8 cellular contexts compared by ENCODE assay signal in the genomic region with DNA sequence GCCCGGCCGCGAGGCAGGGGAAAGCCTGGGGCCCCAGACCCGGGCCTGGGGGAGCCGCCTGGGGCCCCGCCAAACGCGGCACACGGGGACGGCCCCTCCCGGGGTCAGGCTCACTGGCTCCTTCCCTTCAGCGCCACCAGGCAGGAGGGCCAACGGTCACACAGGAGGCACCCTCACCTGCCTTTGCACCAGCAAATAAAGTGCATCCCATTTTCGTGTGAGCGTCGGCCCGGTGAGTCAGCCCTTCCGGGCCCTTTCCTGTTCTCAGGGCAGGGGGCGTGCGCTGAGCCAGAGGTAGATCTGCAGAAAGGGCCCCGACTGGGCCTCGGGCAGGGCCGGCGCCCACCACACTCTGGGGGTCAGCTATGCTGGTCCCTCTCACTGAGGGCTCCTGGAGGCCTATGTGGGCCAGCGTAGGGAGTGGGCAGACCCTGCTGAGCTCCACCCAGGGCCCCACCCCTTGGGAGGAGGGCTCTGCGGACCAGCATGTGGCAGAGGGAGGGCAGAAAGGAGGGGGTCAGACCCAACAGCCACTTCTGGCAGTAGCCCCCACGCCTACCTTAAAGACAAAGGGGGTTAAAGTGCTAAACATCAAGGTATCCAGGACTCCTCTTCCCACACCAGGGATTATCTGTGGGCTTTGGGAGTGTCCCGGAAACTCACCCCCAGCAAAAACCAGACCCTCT. TPM values are rescaled to one million over a fixed set of nuclear protein-coding genes. Genes with fewer than 3 reads are reported as not detected.
DNase-seq lines count a peak whose midpoint lies in the region; ATAC-seq, FAIRE-seq and TF ChIP-seq lines count a peak whose summit lies in the region.

No MANE protein-coding gene starts in this region.

- peaks cover 0 to 41% of the 10 kb centered on the region in 2 experiments; a peak in 1 of 3 replicates for H3K36me3 ChIP-seq in HEK293 (ENCODE audit: control insufficient read depth in 2 of 2, insufficient read depth in 1 of 2, low read length in 2 of 2)
- peaks cover 21 to 31% of the 10 kb centered on the region in 2 experiments; a peak in 4 of 5 replicates for H3K36me3 ChIP-seq in HepG2 (replicated peaks in 1 of 2; ENCODE audit: control insufficient read depth in 1 of 2, insufficient read depth in 2 of 2, low read length in 2 of 2)

- H3K27me3 ChIP-seq in HepG2 (ENCODE audit: control insufficient read depth in 1 of 2, insufficient read depth in 2 of 2, low read length in 2 of 2) = no peaks in the 10 kb centered on the region

- peak; percentile 93 for DNase-seq in DMS 273 (lab: John Stamatoyannopoulos, UW; ENCODE audit: unreplicated experiment)
- DNase-seq in NCI-H2171 treated with DMSO at 0.1 percent for 48 hours (lab: John Stamatoyannopoulos, UW) = peak; percentile 87
- DNase-seq in activated CD4-positive, alpha-beta T cell treated with anti-CD3 and anti-CD28 coated beads for 36 hours = peak; percentile 90
- peak; percentile 85 for DNase-seq in HepG2 (ENCODE audit: low spot score)
- DNase-seq in stimulated activated CD4-positive, alpha-beta T cell treated with anti-CD3 and anti-CD28 coated beads, TNF-alpha, amount 100 ng/mL, for 24 hours (ENCODE audit: low read depth in 3 of 3) = peak in 2 of 3 experiments; percentile 60 to 71
- DNase-seq in NCI-H128 (lab: John Stamatoyannopoulos, UW; ENCODE audit: unreplicated experiment) = no peak

- 4% methylated on average over 28 of the region's 28 CpGs for WGBS in HepG2 (ENCODE audit: low lambda C conversion rate)

- ATAC-seq in activated CD4-positive, alpha-beta T cell treated with anti-CD3 and anti-CD28 coated beads for 36 hours = peak; percentile 65
- peak; percentile 65 for ATAC-seq in HepG2

- BruUV-seq in HepG2 (replicated peaks; lab: Mats Ljungman, UMichigan) = no TSS peak

- TF ChIP-seq EP300 in HepG2 (IDR thresholded peaks at IDR 0.05; ENCODE audit: low read depth in 2 of 2, low read length in 2 of 2) = no peak; a peak in 1 of 4 replicates
- 0 out of 2 replicates have a peak, but pooled peaks have one; percentile 37 for TF ChIP-seq EP300 in HepG2 (CRISPR knock-in tag; IDR thresholded peaks at IDR 0.05; ENCODE audit: borderline replicate concordance)

- H3K4me1 ChIP-seq in HEK293 (ENCODE audit: control insufficient read depth, insufficient read depth, low read length) (peaks cover 4% of the 10 kb centered on the region; the same call in 1 of the 2 replicates), HepG2 (ENCODE audit: insufficient read depth, low read length) (peaks cover 55% of the 10 kb centered on the region)

- intact Hi-C loops in activated CD4-positive, alpha-beta T cell treated with anti-CD3 and anti-CD28 coated beads for 36 hours (cut with DNase I, micrococcal nuclease) = loop anchor here (1.0 to 5.0 kb wide), 6 partner anchors 11 to 420 kb away; partner anchors contain the start of genes PTK6 (in 2 of the 2), ARFRP1 (in 1 of the 2), DNAJC5 (in 1 of the 2) and GMEB2 (in 1 of the 2)
- intact Hi-C loops in dendritic cell treated with granulocyte-macrophage colony-stimulating factor and Interleukin-4, amounts not matched to agents 40 ng/mL and 50 ng/mL, for 4 days (cut with micrococcal nuclease) = loop anchor here (5.0 kb wide), 1 partner anchor 420 kb away; the partner anchor contains the start of gene PTK6
- intact Hi-C loops in HepG2 (cut with micrococcal nuclease; ENCODE audit: unreplicated experiment) = loop anchor here (1.0 kb wide), 1 partner anchor 13 kb away; no protein-coding TSS in a partner anchor

- peak overlapping the region; percentile 35 for H2AFZ ChIP-seq in HepG2 (ENCODE audit: low read length)

- peaks cover 28% of the 10 kb centered on the region for H4K20me1 ChIP-seq in HepG2 (ENCODE audit: insufficient read depth, low read length)

- peak overlapping the region; percentile 36 for H3K4me3 ChIP-seq in HEK293 (ENCODE audit: low read depth, low read length)
- peak overlapping the region; percentile 61 to 100 (median 80) for H3K4me3 ChIP-seq in HepG2 (replicated peaks in 1 of 3; ENCODE audit: insufficient read depth in 1 of 3, low read depth in 2 of 3, low read length in 3 of 3)

- peak overlapping the region; percentile 95 for H3K4me2 ChIP-seq in HepG2 (ENCODE audit: low read depth, low read length)

- TF ChIP-seq CTCF in HEK293 (tag by site-specific recombination; IDR thresholded peaks at IDR 0.05) (peak; percentile 51; the same call in 1 of the 2 replicates), HepG2 (CRISPR knock-in tag; IDR thresholded peaks at IDR 0.05) (peak; percentile 55)

- no peaks in the 10 kb centered on the region for H3K9me3 Mint-ChIP-seq in activated CD4-positive, alpha-beta T cell treated with anti-CD3 and anti-CD28 coated beads for 36 hours (ENCODE audit: low read depth)
- H3K9me3 Mint-ChIP-seq in dendritic cell treated with granulocyte-macrophage colony-stimulating factor and Interleukin-4, amounts not matched to agents 40 ng/mL and 50 ng/mL, for 4 days = no peaks in the 10 kb centered on the region

- H3K4me3 Mint-ChIP-seq in activated CD4-positive, alpha-beta T cell treated with anti-CD3 and anti-CD28 coated beads for 36 hours = peak overlapping the region; percentile 77
- peak overlapping the region; percentile 59 for H3K4me3 Mint-ChIP-seq in dendritic cell treated with granulocyte-macrophage colony-stimulating factor and Interleukin-4, amounts not matched to agents 40 ng/mL and 50 ng/mL, for 4 days

- TF ChIP-seq RAD21 in HepG2 (CRISPR knock-in tag; IDR thresholded peaks at IDR 0.05) = peak; percentile 54

- peaks cover 2% of the 10 kb centered on the region for H3K36me3 Mint-ChIP-seq in activated CD4-positive, alpha-beta T cell treated with anti-CD3 and anti-CD28 coated beads for 36 hours (ENCODE audit: low read depth)
- H3K36me3 Mint-ChIP-seq in dendritic cell treated with granulocyte-macrophage colony-stimulating factor and Interleukin-4, amounts not matched to agents 40 ng/mL and 50 ng/mL, for 4 days (ENCODE audit: low read depth) = peaks cover 66% of the 10 kb centered on the region

- H3K27me3 Mint-ChIP-seq in activated CD4-positive, alpha-beta T cell treated with anti-CD3 and anti-CD28 coated beads for 36 hours = no peaks in the 10 kb centered on the region
- peaks cover 2% of the 10 kb centered on the region for H3K27me3 Mint-ChIP-seq in dendritic cell treated with granulocyte-macrophage colony-stimulating factor and Interleukin-4, amounts not matched to agents 40 ng/mL and 50 ng/mL, for 4 days

- peaks cover 37% of the 10 kb centered on the region for H3K4me1 Mint-ChIP-seq in activated CD4-positive, alpha-beta T cell treated with anti-CD3 and anti-CD28 coated beads for 36 hours
- peaks cover 43% of the 10 kb centered on the region for H3K4me1 Mint-ChIP-seq in dendritic cell treated with granulocyte-macrophage colony-stimulating factor and Interleukin-4, amounts not matched to agents 40 ng/mL and 50 ng/mL, for 4 days (ENCODE audit: low read depth)

- H3K27ac ChIP-seq in HEK293 (ENCODE audit: extremely low read depth, low read depth, low read length) (peak overlapping the region; percentile 62; the same call in 1 of the 2 replicates), HepG2 (ENCODE audit: extremely low read length, insufficient read depth, low read length) (peak overlapping the region; percentile 83)

- peak overlapping the region; percentile 83 for H3K9ac ChIP-seq in HepG2 (ENCODE audit: insufficient read depth, low read depth, low read length)

- H3K79me2 ChIP-seq in HepG2 (ENCODE audit: insufficient read depth, low read length) = peaks cover 34% of the 10 kb centered on the region

- H3K27ac Mint-ChIP-seq in activated CD4-positive, alpha-beta T cell treated with anti-CD3 and anti-CD28 coated beads for 36 hours = peak overlapping the region; percentile 89
- H3K27ac Mint-ChIP-seq in dendritic cell treated with granulocyte-macrophage colony-stimulating factor and Interleukin-4, amounts not matched to agents 40 ng/mL and 50 ng/mL, for 4 days = peak overlapping the region; percentile 84

- CTCF ChIA-PET in HEK293 (lab: Yijun Ruan, JAX) (interaction anchor here (0.6 to 0.7 kb wide), 2 partner anchors 21 to 43 kb away, joined by 3 to 5 read pairs; no protein-coding TSS in a partner anchor), HepG2 (lab: Yijun Ruan, JAX; ENCODE audit: low intra/inter-chr PET ratio, low total read pairs) (no interaction called here)
- CTCF ChIA-PET in activated CD4-positive, alpha-beta T cell treated with anti-CD3 and anti-CD28 coated beads for 36 hours (lab: Charles Lee) = interaction anchor here (1.0 to 2.0 kb wide), 2 partner anchors 17 to 179 kb away, joined by 3 to 6 read pairs; no protein-coding TSS in a partner anchor

- POLR2A ChIA-PET in HEK293 (lab: Yijun Ruan, JAX) (interaction anchor here (1.0 to 2.7 kb wide), 8 partner anchors 11 to 216 kb away, joined by 3 to 21 read pairs (median 4); partner anchors contain the start of genes PRPF6, SAMD10, TCEA2 and TPD52L2), HepG2 (lab: Yijun Ruan, JAX) (interaction anchor here (0.6 to 4.0 kb wide), 24 partner anchors 11 to 419 kb away, joined by 3 to 78 read pairs (median 8); partner anchors contain the start of genes ARFRP1, GMEB2, HELZ2 and LKAAEAR1)
- POLR2A ChIA-PET in activated CD4-positive, alpha-beta T cell treated with anti-CD3 and anti-CD28 coated beads for 36 hours (lab: Charles Lee) = no interaction called here

- peak; percentile 72 for FAIRE-seq in HepG2 (lab: Jason Lieb, UNC)

- in situ Hi-C loops in HepG2 (cut with HindIII; ENCODE audit: extremely low pct_ligation_motif_present, low pct_unique_long_range_greater_than_20kb) = no loop called here

- TF ChIP-seq POLR2A in HepG2 (IDR thresholded peaks at IDR 0.05; ENCODE audit: insufficient read depth in 1 of 2, low read depth in 2 of 2, low read length in 2 of 2) = peak in 1 of 2 experiments; percentile 81; a peak in 2 of 4 replicates

- H3K9me3 ChIP-seq in HEK293 (ENCODE audit: control insufficient read depth, insufficient read depth, low read depth, low read length) (no peaks in the 10 kb centered on the region), HepG2 (ENCODE audit: low read length) (no peaks in the 10 kb centered on the region)

RNA-seq across cellular contexts. Expression of gene UCKL1, which starts 0.9 kb away (rescaled TPM):
- 10 to 100 TPM; 28.3 to 32.2 TPM for total RNA-seq in activated CD4-positive, alpha-beta T cell treated with anti-CD3 and anti-CD28 coated beads for 36 hours
- 48.0 and 50.2 TPM in 2 replicates for total RNA-seq in HepG2 (2016; rRNA removed; fragmentation: Illumina TruSeq; extraction: Trizol)
- 15.0 and 16.7 TPM in 2 replicates for total RNA-seq in HepG2 (2016; cell fraction: cytosol; rRNA removed; fragmentation: Illumina TruSeq; extraction: Trizol; ENCODE audit: low read depth)
- 43.5 and 50.1 TPM in 2 replicates for total RNA-seq in HepG2 (2016; cell fraction: insoluble cytoplasmic fraction; rRNA removed; fragmentation: Illumina TruSeq; extraction: Trizol)
- total RNA-seq in HepG2 (2016; cell fraction: membrane; rRNA removed; fragmentation: Illumina TruSeq; extraction: Trizol) = 24.1 and 25.5 TPM in 2 replicates
- total RNA-seq in HepG2 (2016; cell fraction: nucleus; rRNA removed; fragmentation: Illumina TruSeq; extraction: Trizol) = 48.6 and 53.0 TPM in 2 replicates
- 126 and 168 TPM in 2 replicates for polyA plus RNA-seq in HepG2 (2011; rRNA removed)
- 98.0 and 129 TPM in 2 replicates for polyA plus RNA-seq in HepG2 (2011; cell fraction: cytosol; rRNA removed)
- polyA plus RNA-seq in HepG2 (2011; cell fraction: nucleus; rRNA removed) = 680 and 852 TPM in 2 replicates
- polyA plus RNA-seq in HepG2 (2012) = 77.7 and 89.9 TPM in 2 replicates
- polyA plus RNA-seq in HepG2 (2016; cell fraction: cytosol; fragmentation: Illumina TruSeq; extraction: Trizol; ENCODE audit: low read depth) = 10.6 and 11.6 TPM in 2 replicates
- 45.9 and 52.5 TPM in 2 replicates for polyA plus RNA-seq in HepG2 (2016; cell fraction: insoluble cytoplasmic fraction; fragmentation: Illumina TruSeq; extraction: Trizol; ENCODE audit: low read depth)
- polyA plus RNA-seq in HepG2 (2016; cell fraction: membrane; fragmentation: Illumina TruSeq; extraction: Trizol; ENCODE audit: low read depth) = 15.4 and 15.7 TPM in 2 replicates
- polyA plus RNA-seq in HepG2 (2016; cell fraction: nucleus; fragmentation: Illumina TruSeq; extraction: Trizol; ENCODE audit: insufficient read depth, low read depth) = 207 and 220 TPM in 2 replicates
- polyA minus RNA-seq in HepG2 (2011; rRNA and poly(A)+ RNA removed; ENCODE audit: low replicate concordance) = 43.6 and 139 TPM in 2 replicates
- polyA minus RNA-seq in HepG2 (2011; cell fraction: cytosol; rRNA and poly(A)+ RNA removed) = 37.0 and 42.5 TPM in 2 replicates
- 80.1 and 85.5 TPM in 2 replicates for polyA minus RNA-seq in HepG2 (2011; cell fraction: nucleus; rRNA and poly(A)+ RNA removed)

RNA-seq across cellular contexts. Expression of gene ZNF512B, which starts 12.6 kb away (rescaled TPM):
- total RNA-seq in activated CD4-positive, alpha-beta T cell treated with anti-CD3 and anti-CD28 coated beads for 36 hours = 10 to 100 TPM; 12.6 to 13.1 TPM
- total RNA-seq in HepG2 (2016; rRNA removed; fragmentation: Illumina TruSeq; extraction: Trizol) = 22.0 and 30.6 TPM in 2 replicates
- total RNA-seq in HepG2 (2016; cell fraction: cytosol; rRNA removed; fragmentation: Illumina TruSeq; extraction: Trizol; ENCODE audit: low read depth) = 2.9 and 3.3 TPM in 2 replicates
- 19.4 and 31.9 TPM in 2 replicates for total RNA-seq in HepG2 (2016; cell fraction: insoluble cytoplasmic fraction; rRNA removed; fragmentation: Illumina TruSeq; extraction: Trizol)
- 12.6 and 13.7 TPM in 2 replicates for total RNA-seq in HepG2 (2016; cell fraction: membrane; rRNA removed; fragmentation: Illumina TruSeq; extraction: Trizol)
- 28.0 and 32.8 TPM in 2 replicates for total RNA-seq in HepG2 (2016; cell fraction: nucleus; rRNA removed; fragmentation: Illumina TruSeq; extraction: Trizol)
- polyA plus RNA-seq in HepG2 (2011; rRNA removed) = 11.5 and 16.4 TPM in 2 replicates
- polyA plus RNA-seq in HepG2 (2011; cell fraction: cytosol; rRNA removed) = 9.0 and 12.7 TPM in 2 replicates
- 106 and 141 TPM in 2 replicates for polyA plus RNA-seq in HepG2 (2011; cell fraction: nucleus; rRNA removed)
- polyA plus RNA-seq in HepG2 (2012) = 23.5 and 23.8 TPM in 2 replicates
- polyA plus RNA-seq in HepG2 (2016; cell fraction: cytosol; fragmentation: Illumina TruSeq; extraction: Trizol; ENCODE audit: low read depth) = 2.1 and 2.2 TPM in 2 replicates
- polyA plus RNA-seq in HepG2 (2016; cell fraction: insoluble cytoplasmic fraction; fragmentation: Illumina TruSeq; extraction: Trizol; ENCODE audit: low read depth) = 23.5 and 28.8 TPM in 2 replicates
- 8.1 and 9.6 TPM in 2 replicates for polyA plus RNA-seq in HepG2 (2016; cell fraction: membrane; fragmentation: Illumina TruSeq; extraction: Trizol; ENCODE audit: low read depth)
- 109 and 115 TPM in 2 replicates for polyA plus RNA-seq in HepG2 (2016; cell fraction: nucleus; fragmentation: Illumina TruSeq; extraction: Trizol; ENCODE audit: insufficient read depth, low read depth)
- 5.2 and 21.4 TPM in 2 replicates for polyA minus RNA-seq in HepG2 (2011; rRNA and poly(A)+ RNA removed; ENCODE audit: low replicate concordance)
- polyA minus RNA-seq in HepG2 (2011; cell fraction: cytosol; rRNA and poly(A)+ RNA removed) = 14.0 and 14.8 TPM in 2 replicates
- polyA minus RNA-seq in HepG2 (2011; cell fraction: nucleus; rRNA and poly(A)+ RNA removed) = 13.6 and 13.9 TPM in 2 replicates

RNA-seq across cellular contexts. Expression of gene SAMD10, which starts 22.3 kb away (rescaled TPM):
- total RNA-seq in activated CD4-positive, alpha-beta T cell treated with anti-CD3 and anti-CD28 coated beads for 36 hours = 10 to 100 TPM; 25.4 to 30.7 TPM
- 5.1 and 6.1 TPM in 2 replicates for total RNA-seq in HepG2 (2016; rRNA removed; fragmentation: Illumina TruSeq; extraction: Trizol)
- total RNA-seq in HepG2 (2016; cell fraction: cytosol; rRNA removed; fragmentation: Illumina TruSeq; extraction: Trizol; ENCODE audit: low read depth) = 3.8 and 3.9 TPM in 2 replicates
- total RNA-seq in HepG2 (2016; cell fraction: insoluble cytoplasmic fraction; rRNA removed; fragmentation: Illumina TruSeq; extraction: Trizol) = 4.7 and 6.8 TPM in 2 replicates
- total RNA-seq in HepG2 (2016; cell fraction: membrane; rRNA removed; fragmentation: Illumina TruSeq; extraction: Trizol) = 7.9 and 9.1 TPM in 2 replicates
- total RNA-seq in HepG2 (2016; cell fraction: nucleus; rRNA removed; fragmentation: Illumina TruSeq; extraction: Trizol) = 5.9 and 6.0 TPM in 2 replicates
- 11.0 and 11.8 TPM in 2 replicates for polyA plus RNA-seq in HepG2 (2011; rRNA removed)
- 5.2 and 8.8 TPM in 2 replicates for polyA plus RNA-seq in HepG2 (2011; cell fraction: cytosol; rRNA removed)
- 51.4 and 63.7 TPM in 2 replicates for polyA plus RNA-seq in HepG2 (2011; cell fraction: nucleus; rRNA removed)
- polyA plus RNA-seq in HepG2 (2012) = 6.2 and 8.9 TPM in 2 replicates
- polyA plus RNA-seq in HepG2 (2016; cell fraction: cytosol; fragmentation: Illumina TruSeq; extraction: Trizol; ENCODE audit: low read depth) = 8.7 and 9.1 TPM in 2 replicates
- polyA plus RNA-seq in HepG2 (2016; cell fraction: insoluble cytoplasmic fraction; fragmentation: Illumina TruSeq; extraction: Trizol; ENCODE audit: low read depth) = 8.4 and 12.7 TPM in 2 replicates
- 15.2 and 15.4 TPM in 2 replicates for polyA plus RNA-seq in HepG2 (2016; cell fraction: membrane; fragmentation: Illumina TruSeq; extraction: Trizol; ENCODE audit: low read depth)
- polyA plus RNA-seq in HepG2 (2016; cell fraction: nucleus; fragmentation: Illumina TruSeq; extraction: Trizol; ENCODE audit: insufficient read depth, low read depth) = 20.5 and 24.8 TPM in 2 replicates
- polyA minus RNA-seq in HepG2 (2011; rRNA and poly(A)+ RNA removed; ENCODE audit: low replicate concordance) = 3.7 and 5.9 TPM in 2 replicates
- polyA minus RNA-seq in HepG2 (2011; cell fraction: cytosol; rRNA and poly(A)+ RNA removed) = 4.8 and 6.0 TPM in 2 replicates
- polyA minus RNA-seq in HepG2 (2011; cell fraction: nucleus; rRNA and poly(A)+ RNA removed) = 3.3 and 4.0 TPM in 2 replicates

RNA-seq across cellular contexts. Expression of gene PRPF6, which starts 23.8 kb away (rescaled TPM):
- 10 to 100 TPM; 60.5 to 67.0 TPM for total RNA-seq in activated CD4-positive, alpha-beta T cell treated with anti-CD3 and anti-CD28 coated beads for 36 hours
- 101 and 127 TPM in 2 replicates for total RNA-seq in HepG2 (2016; rRNA removed; fragmentation: Illumina TruSeq; extraction: Trizol)
- total RNA-seq in HepG2 (2016; cell fraction: cytosol; rRNA removed; fragmentation: Illumina TruSeq; extraction: Trizol; ENCODE audit: low read depth) = 28.1 and 30.5 TPM in 2 replicates
- 101 and 116 TPM in 2 replicates for total RNA-seq in HepG2 (2016; cell fraction: insoluble cytoplasmic fraction; rRNA removed; fragmentation: Illumina TruSeq; extraction: Trizol)
- total RNA-seq in HepG2 (2016; cell fraction: membrane; rRNA removed; fragmentation: Illumina TruSeq; extraction: Trizol) = 51.1 and 54.9 TPM in 2 replicates
- total RNA-seq in HepG2 (2016; cell fraction: nucleus; rRNA removed; fragmentation: Illumina TruSeq; extraction: Trizol) = 68.1 and 77.4 TPM in 2 replicates
- polyA plus RNA-seq in HepG2 (2011; rRNA removed) = 63.7 and 65.3 TPM in 2 replicates
- polyA plus RNA-seq in HepG2 (2011; cell fraction: cytosol; rRNA removed) = 58.9 and 67.6 TPM in 2 replicates
- polyA plus RNA-seq in HepG2 (2011; cell fraction: nucleus; rRNA removed) = 82.2 and 84.5 TPM in 2 replicates
- polyA plus RNA-seq in HepG2 (2012) = 79.5 and 80.7 TPM in 2 replicates
- 41.2 and 42.1 TPM in 2 replicates for polyA plus RNA-seq in HepG2 (2016; cell fraction: cytosol; fragmentation: Illumina TruSeq; extraction: Trizol; ENCODE audit: low read depth)
- 130 and 149 TPM in 2 replicates for polyA plus RNA-seq in HepG2 (2016; cell fraction: insoluble cytoplasmic fraction; fragmentation: Illumina TruSeq; extraction: Trizol; ENCODE audit: low read depth)
- 56.1 and 60.4 TPM in 2 replicates for polyA plus RNA-seq in HepG2 (2016; cell fraction: membrane; fragmentation: Illumina TruSeq; extraction: Trizol; ENCODE audit: low read depth)
- polyA plus RNA-seq in HepG2 (2016; cell fraction: nucleus; fragmentation: Illumina TruSeq; extraction: Trizol; ENCODE audit: insufficient read depth, low read depth) = 122 TPM in 2 replicates
- polyA minus RNA-seq in HepG2 (2011; rRNA and poly(A)+ RNA removed; ENCODE audit: low replicate concordance) = 50.1 and 75.7 TPM in 2 replicates
- 46.1 and 51.9 TPM in 2 replicates for polyA minus RNA-seq in HepG2 (2011; cell fraction: cytosol; rRNA and poly(A)+ RNA removed)
- 44.4 and 50.5 TPM in 2 replicates for polyA minus RNA-seq in HepG2 (2011; cell fraction: nucleus; rRNA and poly(A)+ RNA removed)
